12 cellular contexts compared by ENCODE assay signal in the genomic region with DNA sequence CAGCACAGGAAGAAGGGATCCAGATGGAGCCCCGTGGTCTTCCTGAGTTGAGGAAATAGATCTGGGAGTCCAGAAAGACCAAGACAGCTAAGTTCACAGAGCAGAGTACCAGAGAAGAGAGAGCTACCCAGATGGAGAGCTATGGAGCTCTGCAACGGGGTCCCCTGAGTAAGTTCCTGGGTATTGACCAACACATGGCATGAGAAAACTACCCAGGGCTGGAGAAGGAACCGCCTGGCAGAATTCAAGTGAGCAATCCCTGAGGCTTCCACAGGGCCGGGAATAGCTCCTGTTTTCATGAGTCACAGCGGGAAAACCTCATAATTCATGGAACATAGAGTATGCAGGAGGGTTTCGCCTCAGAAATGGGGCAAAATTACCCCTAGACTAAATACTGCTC. TPM values are rescaled to one million over a fixed set of nuclear protein-coding genes. Genes with fewer than 3 reads are reported as not detected.
DNase-seq lines count a peak whose midpoint lies in the region; ATAC-seq, FAIRE-seq and TF ChIP-seq lines count a peak whose summit lies in the region.
"Had no signal": no experiment of that assay in that cellular context is flagged by ENCODE, and none has a peak within 500 bp of the region (broad histone marks: within the 10 kb centered on the region; RNA-seq: fewer than 3 reads in every experiment).

No MANE protein-coding gene starts in this region.

- H3K36me3 Mint-ChIP-seq in astrocyte (ENCODE audit: low read depth, unreplicated experiment), result no peaks in the 10 kb centered on the region
- peaks cover 7% of the 10 kb centered on the region for H3K36me3 Mint-ChIP-seq in activated T-cell treated with anti-CD3 and anti-CD28 coated beads, Interleukin-2, amount 50 U/mL, for 24 hours (ENCODE audit: low read depth)

- H3K9ac ChIP-seq in HUES64 (ENCODE audit: low read depth, low read length), result no peak overlapping the region
- H3K9ac ChIP-seq in astrocyte (ENCODE audit: low read length), result peak overlapping the region; percentile 22

- H2AFZ ChIP-seq in astrocyte (ENCODE audit: low read depth, low read length), result no peak overlapping the region

- no peaks in the 10 kb centered on the region for H3K9me3 ChIP-seq in HUES64 (ENCODE audit: insufficient read depth, low read depth, low read length)
- H3K9me3 ChIP-seq in astrocyte (ENCODE audit: insufficient read depth, low read depth, low read length), result no peaks in the 10 kb centered on the region

- no peaks in the 10 kb centered on the region for H3K9me3 Mint-ChIP-seq in astrocyte (ENCODE audit: unreplicated experiment)
- H3K9me3 Mint-ChIP-seq in activated T-cell treated with anti-CD3 and anti-CD28 coated beads, Interleukin-2, amount 50 U/mL, for 24 hours, result no peaks in the 10 kb centered on the region

- peak overlapping the region; percentile 36 for H3K4me2 ChIP-seq in astrocyte (ENCODE audit: low read length)

- H4K20me1 ChIP-seq in astrocyte (ENCODE audit: insufficient read depth, low read length), result no peaks in the 10 kb centered on the region

- DNase-seq in AG08396 (ENCODE audit: low spot score) (peak; percentile 50), astrocyte (ENCODE audit: low read depth) (peak; percentile 71), kidney tubule cell (ENCODE audit: low spot score) (peak; percentile 83), NCI-H345 treated with DMSO at 0.1 percent for 48 hours (lab: John Stamatoyannopoulos, UW; ENCODE audit: unreplicated experiment) (no peak)
- DNase-seq in effector CD4-positive, alpha-beta T cell, result no peak
- DNase-seq in activated T-cell treated with anti-CD3 and anti-CD28 coated beads, Interleukin-2, amount 50 U/mL, for 24 hours, result no peak
- DNase-seq: activated CD4-positive, alpha-beta T cell treated with anti-CD3 and anti-CD28 coated beads, Interleukin-2, amount 50 U/mL, for 4 hours; aorta; heart right ventricle; NK-92 treated with Interleukin-12 subunit alpha and Interleukin-12 subunit beta, amount 100 ng/mL, for 24 hours had no signal

- no peak for ATAC-seq in HG02642 (IDR thresholded peaks at IDR 0.05; ENCODE audit: poor library complexity, unreplicated experiment)
- ATAC-seq: heart right ventricle had no signal

- peak overlapping the region; percentile 17; the same call in 1 of the 2 replicates for H3K27ac ChIP-seq in HUES64 (ENCODE audit: low read depth, low read length)
- peak overlapping the region; percentile 29 for H3K27ac ChIP-seq in astrocyte (ENCODE audit: low read depth, low read length)

- H3K27me3 ChIP-seq in HUES64 (ENCODE audit: insufficient read depth, low read length) (no peaks in the 10 kb centered on the region), astrocyte (ENCODE audit: insufficient read depth, low read length) (no peaks in the 10 kb centered on the region)
- H3K27me3 ChIP-seq: heart right ventricle had no signal

- H3K79me2 ChIP-seq in astrocyte (ENCODE audit: insufficient read depth, low read length), result no peaks in the 10 kb centered on the region

- no peak overlapping the region for H3K4me3 ChIP-seq in HUES64 (ENCODE audit: low read length)
- no peak overlapping the region for H3K4me3 ChIP-seq in astrocyte (ENCODE audit: insufficient read depth, low read depth, low read length)
- H3K4me3 ChIP-seq: heart right ventricle had no signal

- H3K27me3 Mint-ChIP-seq in astrocyte (ENCODE audit: low read depth, unreplicated experiment), result no peaks in the 10 kb centered on the region
- no peaks in the 10 kb centered on the region for H3K27me3 Mint-ChIP-seq in activated T-cell treated with anti-CD3 and anti-CD28 coated beads, Interleukin-2, amount 50 U/mL, for 24 hours

- WGBS in HUES64, result 88% methylated on average over 6 of the region's 6 CpGs

- no peaks in the 10 kb centered on the region for H3K36me3 ChIP-seq in HUES64 (ENCODE audit: insufficient read depth, low read length)
- no peaks in the 10 kb centered on the region for H3K36me3 ChIP-seq in astrocyte (ENCODE audit: insufficient read depth, low read length)
- H3K36me3 ChIP-seq: heart right ventricle had no signal

- no peak for TF ChIP-seq CTCF in astrocyte (IDR thresholded peaks at IDR 0.05; ENCODE audit: insufficient read depth, low read depth, low read length)

- H3K4me1 ChIP-seq in HUES64 (ENCODE audit: insufficient read depth, low read length) (peaks cover 24% of the 10 kb centered on the region), astrocyte (ENCODE audit: insufficient read depth, low read length) (peaks cover 20% of the 10 kb centered on the region)

- FAIRE-seq in astrocyte (lab: Jason Lieb, UNC), result peak; percentile 54

- H3K4me1 Mint-ChIP-seq in astrocyte (ENCODE audit: low read depth, unreplicated experiment), result peaks cover 34% of the 10 kb centered on the region
- peaks cover 38% of the 10 kb centered on the region for H3K4me1 Mint-ChIP-seq in activated T-cell treated with anti-CD3 and anti-CD28 coated beads, Interleukin-2, amount 50 U/mL, for 24 hours (ENCODE audit: low read depth)

- peak overlapping the region; percentile 9 for H3K4me3 Mint-ChIP-seq in astrocyte (ENCODE audit: unreplicated experiment)
- no peak overlapping the region for H3K4me3 Mint-ChIP-seq in activated T-cell treated with anti-CD3 and anti-CD28 coated beads, Interleukin-2, amount 50 U/mL, for 24 hours

- peak overlapping the region; percentile 94 for H3K27ac Mint-ChIP-seq in astrocyte (ENCODE audit: unreplicated experiment)
- no peak overlapping the region for H3K27ac Mint-ChIP-seq in activated T-cell treated with anti-CD3 and anti-CD28 coated beads, Interleukin-2, amount 50 U/mL, for 24 hours

RNA-seq across cellular contexts. Expression of a gene that starts 19.7 kb away (rescaled TPM):
- polyA plus RNA-seq in HUES64 (2013, experiment 1 of 2), result 6.1 TPM
- polyA plus RNA-seq in HUES64 (2013, experiment 2 of 2), result 8.2 TPM
- total RNA-seq in astrocyte, result 9.2 and 9.5 TPM in 2 replicates

RNA-seq across cellular contexts. Expression of a gene that starts 21.7 kb away (rescaled TPM):
- polyA plus RNA-seq in HUES64 (2013, experiment 1 of 2), result 3.0 TPM
- polyA plus RNA-seq in HUES64 (2013, experiment 2 of 2), result 4.3 TPM
- 45.1 and 47.2 TPM in 2 replicates for total RNA-seq in astrocyte

Comparison
In these comparisons a context has a peak if more than half of its experiments do, and no peak if none do; other contexts are left out.
1. DNase-seq: peak in AG08396 (single experiment), astrocyte (single experiment) and kidney tubule cell (single experiment); none in effector CD4-positive, alpha-beta T cell (single experiment), NCI-H345 treated with DMSO at 0.1 percent for 48 hours (single experiment) and activated T-cell treated with anti-CD3 and anti-CD28 coated beads, Interleukin-2, amount 50 U/mL, for 24 hours (single experiment).